ENCODE assay signal across 8 cellular contexts in genomic region chr10:119542357-119542989, GRCh38. TPM values are rescaled to one million over a fixed set of nuclear protein-coding genes. Genes with fewer than 3 reads are reported as not detected.
A peak's percentile ranks its signal among the peaks of the same experiment; 100 is the strongest.
DNase-seq lines count a peak whose midpoint lies in the region; ATAC-seq lines count a peak whose summit lies in the region.

TSS of gene RGS10 (minus strand) at chr10:119542719. CDS start at chr10:119542638, 81 bp downstream.

- peak within 1 kb of the TSS; percentile 74 to 79 for H3K4me3 ChIP-seq in muscle layer of colon (ENCODE audit: low read depth in 1 of 2, low read length in 2 of 2)

- H3K4me1 ChIP-seq in muscle layer of colon (ENCODE audit: insufficient read depth, low read length), result peaks cover 50% of the 10 kb centered on the region

- POLR2A ChIA-PET in activated CD8-positive, alpha-beta memory T cell treated with anti-CD3 and anti-CD28 coated beads for 36 hours (lab: Charles Lee), result interaction anchor here (0.5 to 2.5 kb wide), 8 partner anchors 12 to 336 kb away, joined by 3 to 18 read pairs (median 4); no protein-coding TSS in a partner anchor

- peak within 1 kb of the TSS; percentile 33 for H3K27ac ChIP-seq in epithelial cell of prostate
- peak within 1 kb of the TSS; percentile 83 for H3K27ac ChIP-seq in muscle layer of colon (ENCODE audit: low read depth, low read length)

- peak within 1 kb of the TSS; percentile 63 for H3K9ac ChIP-seq in muscle layer of colon (ENCODE audit: low read length)

- H3K9me3 ChIP-seq in muscle layer of colon (ENCODE audit: low read length), result no peaks in the 10 kb centered on the region

- DNase-seq in NCI-H2081 (lab: John Stamatoyannopoulos, UW) (peak; percentile 16 to 21), NCI-H2081 treated with DMSO at 0.1 percent for 48 hours (lab: John Stamatoyannopoulos, UW) (no peak), NCI-H82 (lab: John Stamatoyannopoulos, UW) (peak; percentile 88), epithelial cell of prostate (ENCODE audit: low read depth, low spot score) (peak; percentile 36)
- peak; percentile 63 to 67 for DNase-seq in stimulated activated CD8-positive, alpha-beta memory T cell treated with anti-CD3 and anti-CD28 coated beads, Interleukin-7, amount 100 ng/mL, for 1 hour (ENCODE audit: low read depth in 2 of 2)

- peak; percentile 74 for ATAC-seq in HG02885 (IDR thresholded peaks at IDR 0.05; ENCODE audit: poor library complexity, unreplicated experiment)

- no peaks in the 10 kb centered on the region for H3K27me3 ChIP-seq in muscle layer of colon (ENCODE audit: control insufficient read depth in 1 of 2, insufficient read depth in 2 of 2, low read length in 2 of 2)

- H3K36me3 ChIP-seq in muscle layer of colon (ENCODE audit: insufficient read depth, low read length), result no peaks in the 10 kb centered on the region

- CTCF ChIA-PET in activated CD8-positive, alpha-beta memory T cell treated with anti-CD3 and anti-CD28 coated beads for 36 hours (lab: Charles Lee), result interaction anchor here (0.6 to 2.0 kb wide), 13 partner anchors 8 to 405 kb away, joined by 3 to 7 read pairs (median 3); partner anchors contain the start of gene SFXN4

RNA-seq across cellular contexts. Expression of gene RGS10, which starts in this region (rescaled TPM):
- total RNA-seq in activated CD8-positive, alpha-beta memory T cell treated with anti-CD3 and anti-CD28 coated beads for 36 hours, result 100 to 1,000 TPM; 150 to 152 TPM
